Comparison of ENCODE assay signal across 1 cellular context in the genomic region with DNA sequence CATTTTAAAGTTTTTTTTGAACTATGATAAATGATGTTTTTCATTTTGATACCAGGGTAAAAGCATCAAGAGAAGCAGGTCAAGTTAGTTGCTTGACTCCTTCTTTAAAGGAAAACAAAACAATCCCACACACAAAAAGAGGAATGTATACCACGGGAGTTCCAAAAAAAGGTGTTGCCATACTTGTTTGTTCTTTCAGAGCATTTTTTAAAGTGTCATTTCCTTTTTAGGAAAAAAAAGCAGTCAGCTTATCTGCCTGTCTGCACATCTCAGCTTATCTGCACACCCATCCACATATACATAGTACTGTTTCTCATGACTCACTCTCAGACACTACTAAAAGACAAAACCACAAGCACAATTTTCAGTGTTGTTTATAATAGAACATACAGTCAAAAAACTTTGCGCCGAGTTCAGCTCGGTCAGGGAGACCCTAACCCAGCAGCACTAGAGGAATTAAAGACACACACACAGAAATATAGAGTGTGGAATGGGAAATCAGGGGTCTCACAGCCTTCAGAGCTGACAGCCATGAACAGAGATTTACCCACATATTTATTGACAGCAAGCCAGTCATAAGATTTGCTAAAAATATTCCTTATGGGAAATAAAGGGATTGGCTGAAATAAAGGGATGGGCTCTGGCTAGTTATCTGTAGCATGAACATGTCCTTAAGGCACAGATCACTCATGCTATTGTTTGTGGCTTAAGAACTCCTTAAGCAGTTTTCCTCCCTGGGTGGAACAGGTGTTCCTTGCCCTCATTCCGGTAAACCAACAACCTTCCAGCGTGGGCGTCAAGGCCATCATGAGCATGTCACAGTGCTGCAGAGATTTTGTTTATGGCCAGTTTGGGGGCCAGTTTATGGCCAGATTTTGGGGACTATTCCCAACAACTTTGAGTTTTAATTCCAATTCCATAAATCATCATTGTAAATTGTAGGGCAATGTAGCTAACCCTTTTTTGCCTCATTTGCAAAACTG.
TF ChIP-seq lines count a peak whose summit lies in the region.

No MANE protein-coding gene starts in this region.

TF ChIP-seq in K562, 482 proteins besides CTCF, POLR2A, EP300 and RAD21 (continued from another document and continues in another):
- TF ChIP-seq DEAF1 (CRISPR knock-in tag; IDR thresholded peaks at IDR 0.05) (0 out of 2 replicates have a peak, but pooled peaks have one; percentile 28), ZNF212 (CRISPR knock-in tag; IDR thresholded peaks at IDR 0.05) (no peak), RBM22 (IDR thresholded peaks at IDR 0.05; ENCODE audit: low read depth, low read length, poor library complexity, severe bottlenecking) (no peak), ZNF766 (CRISPR knock-in tag; conservative IDR thresholded peaks at IDR 0.05) (peak; percentile 85), TAF15 (IDR thresholded peaks at IDR 0.05; ENCODE audit: low read depth, low read length) (no peak), ATF1 (CRISPR knock-in tag; IDR thresholded peaks at IDR 0.05) (no peak), ATF1 (tag; IDR thresholded peaks at IDR 0.05) (peak; percentile 72), C11orf30 (IDR thresholded peaks at IDR 0.05; ENCODE audit: low read depth) (peak; percentile 86), SMAD1 (IDR thresholded peaks at IDR 0.05; ENCODE audit: low read depth, low read length, partially characterized antibody) (peak; percentile 46), FOXA3 (CRISPR knock-in tag; conservative IDR thresholded peaks at IDR 0.05 in 1 of 2, IDR thresholded peaks at IDR 0.05 in 1 of 2) (peak in 1 of 2 experiments; percentile 74; a peak in 2 of 4 replicates), ZFX (CRISPR knock-in tag; IDR thresholded peaks at IDR 0.05) (no peak), ARID1B (IDR thresholded peaks at IDR 0.05) (peak; percentile 98), SRSF7 (optimal IDR thresholded peaks at IDR 0.05; ENCODE audit: low read depth, low read length) (no peak), SMARCA4 (IDR thresholded peaks at IDR 0.05) (peak; percentile 99), SP2 (IDR thresholded peaks at IDR 0.05; ENCODE audit: extremely low read depth, low read depth, low read length, poor library complexity, severe bottlenecking) (no peak), RBM39 (optimal IDR thresholded peaks at IDR 0.05; ENCODE audit: low read depth, low read length) (no peak), CBFA2T3 (IDR thresholded peaks at IDR 0.05) (peak; percentile 95), OTX1 (CRISPR knock-in tag; IDR thresholded peaks at IDR 0.05) (no peak), ZBTB49 (CRISPR knock-in tag; IDR thresholded peaks at IDR 0.05; ENCODE audit: borderline replicate concordance) (no peak), ARHGAP35 (IDR thresholded peaks at IDR 0.05; ENCODE audit: partially characterized antibody) (no peak), POU5F1 (IDR thresholded peaks at IDR 0.05; ENCODE audit: borderline replicate concordance, low read depth, low read length, partially characterized antibody) (no peak), ZNF165 (CRISPR knock-in tag; IDR thresholded peaks at IDR 0.05; ENCODE audit: borderline replicate concordance) (no peak), FOS (IDR thresholded peaks at IDR 0.05; ENCODE audit: extremely low read depth, insufficient read length) (peak; percentile 57), ZBTB1 (CRISPR knock-in tag; IDR thresholded peaks at IDR 0.05; ENCODE audit: borderline replicate concordance, low read depth) (no peak), SP1 (CRISPR knock-in tag; IDR thresholded peaks at IDR 0.05) (no peak), LARP7 (IDR thresholded peaks at IDR 0.05) (no peak), HMG20A (CRISPR knock-in tag; conservative IDR thresholded peaks at IDR 0.05) (no peak), HNRNPL (IDR thresholded peaks at IDR 0.05; ENCODE audit: low read depth, low read length) (no peak), POLR2AphosphoS2 (IDR thresholded peaks at IDR 0.05; ENCODE audit: low read length) (no peak), ZNF695 (CRISPR knock-in tag; IDR thresholded peaks at IDR 0.05) (no peak), WHSC1 (IDR thresholded peaks at IDR 0.05; ENCODE audit: low read length) (no peak), ZNF224 (CRISPR knock-in tag; IDR thresholded peaks at IDR 0.05) (no peak), PTRF (tag; IDR thresholded peaks at IDR 0.05) (no peak), JUND (IDR thresholded peaks at IDR 0.05; ENCODE audit: borderline replicate concordance, low read depth, low read length) (peak; percentile 96), JUND (tag; IDR thresholded peaks at IDR 0.05; ENCODE audit: borderline replicate concordance, low read depth, low read length) (peak; percentile 93; the same call in 2 of the 3 replicates), RBM25 (IDR thresholded peaks at IDR 0.05; ENCODE audit: low read depth, low read length, severe bottlenecking) (no peak), ZC3H8 (IDR thresholded peaks at IDR 0.05) (no peak), ZNF24 (IDR thresholded peaks at IDR 0.05) (no peak; the same call in 1 of the 2 replicates)
- TF ChIP-seq, protein P1, sequence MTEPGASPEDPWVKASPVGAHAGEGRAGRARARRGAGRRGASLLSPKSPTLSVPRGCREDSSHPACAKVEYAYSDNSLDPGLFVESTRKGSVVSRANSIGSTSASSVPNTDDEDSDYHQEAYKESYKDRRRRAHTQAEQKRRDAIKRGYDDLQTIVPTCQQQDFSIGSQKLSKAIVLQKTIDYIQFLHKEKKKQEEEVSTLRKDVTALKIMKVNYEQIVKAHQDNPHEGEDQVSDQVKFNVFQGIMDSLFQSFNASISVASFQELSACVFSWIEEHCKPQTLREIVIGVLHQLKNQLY (CRISPR knock-in tag; conservative IDR thresholded peaks at IDR 0.05) = no peak
- TF ChIP-seq, protein P2, sequence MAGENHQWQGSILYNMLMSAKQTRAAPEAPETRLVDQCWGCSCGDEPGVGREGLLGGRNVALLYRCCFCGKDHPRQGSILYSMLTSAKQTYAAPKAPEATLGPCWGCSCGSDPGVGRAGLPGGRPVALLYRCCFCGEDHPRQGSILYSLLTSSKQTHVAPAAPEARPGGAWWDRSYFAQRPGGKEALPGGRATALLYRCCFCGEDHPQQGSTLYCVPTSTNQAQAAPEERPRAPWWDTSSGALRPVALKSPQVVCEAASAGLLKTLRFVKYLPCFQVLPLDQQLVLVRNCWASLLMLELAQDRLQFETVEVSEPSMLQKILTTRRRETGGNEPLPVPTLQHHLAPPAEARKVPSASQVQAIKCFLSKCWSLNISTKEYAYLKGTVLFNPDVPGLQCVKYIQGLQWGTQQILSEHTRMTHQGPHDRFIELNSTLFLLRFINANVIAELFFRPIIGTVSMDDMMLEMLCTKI (IDR thresholded peaks at IDR 0.05; ENCODE audit: partially characterized antibody) = no peak
- TF ChIP-seq, protein P3, sequence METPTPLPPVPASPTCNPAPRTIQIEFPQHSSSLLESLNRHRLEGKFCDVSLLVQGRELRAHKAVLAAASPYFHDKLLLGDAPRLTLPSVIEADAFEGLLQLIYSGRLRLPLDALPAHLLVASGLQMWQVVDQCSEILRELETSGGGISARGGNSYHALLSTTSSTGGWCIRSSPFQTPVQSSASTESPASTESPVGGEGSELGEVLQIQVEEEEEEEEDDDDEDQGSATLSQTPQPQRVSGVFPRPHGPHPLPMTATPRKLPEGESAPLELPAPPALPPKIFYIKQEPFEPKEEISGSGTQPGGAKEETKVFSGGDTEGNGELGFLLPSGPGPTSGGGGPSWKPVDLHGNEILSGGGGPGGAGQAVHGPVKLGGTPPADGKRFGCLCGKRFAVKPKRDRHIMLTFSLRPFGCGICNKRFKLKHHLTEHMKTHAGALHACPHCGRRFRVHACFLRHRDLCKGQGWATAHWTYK (CRISPR knock-in tag; IDR thresholded peaks at IDR 0.05) = 0 out of 2 replicates have a peak, but pooled peaks have one; percentile 31
- TF ChIP-seq, protein P4, sequence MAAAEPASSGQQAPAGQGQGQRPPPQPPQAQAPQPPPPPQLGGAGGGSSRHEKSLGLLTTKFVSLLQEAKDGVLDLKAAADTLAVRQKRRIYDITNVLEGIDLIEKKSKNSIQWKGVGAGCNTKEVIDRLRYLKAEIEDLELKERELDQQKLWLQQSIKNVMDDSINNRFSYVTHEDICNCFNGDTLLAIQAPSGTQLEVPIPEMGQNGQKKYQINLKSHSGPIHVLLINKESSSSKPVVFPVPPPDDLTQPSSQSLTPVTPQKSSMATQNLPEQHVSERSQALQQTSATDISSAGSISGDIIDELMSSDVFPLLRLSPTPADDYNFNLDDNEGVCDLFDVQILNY (CRISPR knock-in tag; IDR thresholded peaks at IDR 0.05) = no peak
- TF ChIP-seq, protein P5, sequence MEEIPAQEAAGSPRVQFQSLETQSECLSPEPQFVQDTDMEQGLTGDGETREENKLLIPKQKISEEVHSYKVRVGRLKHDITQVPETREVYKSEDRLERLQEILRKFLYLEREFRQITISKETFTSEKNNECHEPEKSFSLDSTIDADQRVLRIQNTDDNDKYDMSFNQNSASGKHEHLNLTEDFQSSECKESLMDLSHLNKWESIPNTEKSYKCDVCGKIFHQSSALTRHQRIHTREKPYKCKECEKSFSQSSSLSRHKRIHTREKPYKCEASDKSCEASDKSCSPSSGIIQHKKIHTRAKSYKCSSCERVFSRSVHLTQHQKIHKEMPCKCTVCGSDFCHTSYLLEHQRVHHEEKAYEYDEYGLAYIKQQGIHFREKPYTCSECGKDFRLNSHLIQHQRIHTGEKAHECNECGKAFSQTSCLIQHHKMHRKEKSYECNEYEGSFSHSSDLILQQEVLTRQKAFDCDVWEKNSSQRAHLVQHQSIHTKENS (CRISPR knock-in tag; IDR thresholded peaks at IDR 0.05) = no peak
- TF ChIP-seq, protein P6, sequence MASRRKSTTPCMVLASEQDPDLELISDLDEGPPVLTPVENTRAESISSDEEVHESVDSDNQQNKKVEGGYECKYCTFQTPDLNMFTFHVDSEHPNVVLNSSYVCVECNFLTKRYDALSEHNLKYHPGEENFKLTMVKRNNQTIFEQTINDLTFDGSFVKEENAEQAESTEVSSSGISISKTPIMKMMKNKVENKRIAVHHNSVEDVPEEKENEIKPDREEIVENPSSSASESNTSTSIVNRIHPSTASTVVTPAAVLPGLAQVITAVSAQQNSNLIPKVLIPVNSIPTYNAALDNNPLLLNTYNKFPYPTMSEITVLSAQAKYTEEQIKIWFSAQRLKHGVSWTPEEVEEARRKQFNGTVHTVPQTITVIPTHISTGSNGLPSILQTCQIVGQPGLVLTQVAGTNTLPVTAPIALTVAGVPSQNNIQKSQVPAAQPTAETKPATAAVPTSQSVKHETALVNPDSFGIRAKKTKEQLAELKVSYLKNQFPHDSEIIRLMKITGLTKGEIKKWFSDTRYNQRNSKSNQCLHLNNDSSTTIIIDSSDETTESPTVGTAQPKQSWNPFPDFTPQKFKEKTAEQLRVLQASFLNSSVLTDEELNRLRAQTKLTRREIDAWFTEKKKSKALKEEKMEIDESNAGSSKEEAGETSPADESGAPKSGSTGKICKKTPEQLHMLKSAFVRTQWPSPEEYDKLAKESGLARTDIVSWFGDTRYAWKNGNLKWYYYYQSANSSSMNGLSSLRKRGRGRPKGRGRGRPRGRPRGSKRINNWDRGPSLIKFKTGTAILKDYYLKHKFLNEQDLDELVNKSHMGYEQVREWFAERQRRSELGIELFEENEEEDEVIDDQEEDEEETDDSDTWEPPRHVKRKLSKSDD (conservative IDR thresholded peaks at IDR 0.05; ENCODE audit: low read length) = no peak
- TF ChIP-seq, protein P7, sequence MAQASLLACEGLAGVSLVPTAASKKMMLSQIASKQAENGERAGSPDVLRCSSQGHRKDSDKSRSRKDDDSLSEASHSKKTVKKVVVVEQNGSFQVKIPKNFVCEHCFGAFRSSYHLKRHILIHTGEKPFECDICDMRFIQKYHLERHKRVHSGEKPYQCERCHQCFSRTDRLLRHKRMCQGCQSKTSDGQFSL (CRISPR knock-in tag; IDR thresholded peaks at IDR 0.05) = no peak
- TF ChIP-seq, protein P7 (tag; IDR thresholded peaks at IDR 0.05) = no peak
- TF ChIP-seq, protein P8, sequence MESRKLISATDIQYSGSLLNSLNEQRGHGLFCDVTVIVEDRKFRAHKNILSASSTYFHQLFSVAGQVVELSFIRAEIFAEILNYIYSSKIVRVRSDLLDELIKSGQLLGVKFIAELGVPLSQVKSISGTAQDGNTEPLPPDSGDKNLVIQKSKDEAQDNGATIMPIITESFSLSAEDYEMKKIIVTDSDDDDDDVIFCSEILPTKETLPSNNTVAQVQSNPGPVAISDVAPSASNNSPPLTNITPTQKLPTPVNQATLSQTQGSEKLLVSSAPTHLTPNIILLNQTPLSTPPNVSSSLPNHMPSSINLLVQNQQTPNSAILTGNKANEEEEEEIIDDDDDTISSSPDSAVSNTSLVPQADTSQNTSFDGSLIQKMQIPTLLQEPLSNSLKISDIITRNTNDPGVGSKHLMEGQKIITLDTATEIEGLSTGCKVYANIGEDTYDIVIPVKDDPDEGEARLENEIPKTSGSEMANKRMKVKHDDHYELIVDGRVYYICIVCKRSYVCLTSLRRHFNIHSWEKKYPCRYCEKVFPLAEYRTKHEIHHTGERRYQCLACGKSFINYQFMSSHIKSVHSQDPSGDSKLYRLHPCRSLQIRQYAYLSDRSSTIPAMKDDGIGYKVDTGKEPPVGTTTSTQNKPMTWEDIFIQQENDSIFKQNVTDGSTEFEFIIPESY (CRISPR knock-in tag; IDR thresholded peaks at IDR 0.05) = no peak
